Comparison of ENCODE assay signal across 8 cellular contexts in genomic region chr6:68638225-68638900, GRCh38. TPM values are rescaled to one million over a fixed set of nuclear protein-coding genes. Genes with fewer than 3 reads are reported as not detected.
DNase-seq lines count a peak whose midpoint lies in the region; ATAC-seq and TF ChIP-seq lines count a peak whose summit lies in the region.

No MANE protein-coding gene starts in this region.

- H3K79me2 ChIP-seq in Loucy (ENCODE audit: insufficient read depth, low read length), result no peaks in the 10 kb centered on the region

- DNase-seq in NCI-H2081 (lab: John Stamatoyannopoulos, UW) (peak; percentile 18 to 22), NCI-H2081 treated with DMSO at 0.1 percent for 48 hours (lab: John Stamatoyannopoulos, UW) (no peak), adipocyte (ENCODE audit: low read depth) (peak; percentile 71), right cardiac atrium (peak in 2 of 3 donors; percentile 26 to 63), tibial nerve (ENCODE audit: low spot score in 2 of 2) (peak in 1 of 2 donors; percentile 50)

- H3K27ac ChIP-seq in right cardiac atrium (ENCODE audit: low read length) (no peak overlapping the region), tibial nerve (peak overlapping the region in 2 of 4 donors; percentile 16 to 92)

- TF ChIP-seq CTCF in Loucy (conservative IDR thresholded peaks at IDR 0.05; ENCODE audit: low read length), result peak; percentile 84
- peak; percentile 66 to 84 (median 74) for TF ChIP-seq CTCF in tibial nerve (IDR thresholded peaks at IDR 0.05)

- H3K4me3 ChIP-seq in Loucy (ENCODE audit: low read length, poor library complexity, severe bottlenecking) (no peak overlapping the region), adipocyte (ENCODE audit: low read length) (no peak overlapping the region), right cardiac atrium (ENCODE audit: low read length) (no peak overlapping the region), tibial nerve (peak overlapping the region in 1 of 4 donors; percentile 77)

- H3K9me3 ChIP-seq in Loucy (ENCODE audit: insufficient read depth, low read depth, low read length) (no peaks in the 10 kb centered on the region), adipocyte (ENCODE audit: control insufficient read depth, low read length) (no peaks in the 10 kb centered on the region), right cardiac atrium (ENCODE audit: control insufficient read depth, low read length) (no peaks in the 10 kb centered on the region), tibial nerve (no peaks in the 10 kb centered on the region)

- no peak overlapping the region for H2AFZ ChIP-seq in Loucy (ENCODE audit: low read length)

- no peaks in the 10 kb centered on the region for H3K9me2 ChIP-seq in Loucy (replicated peaks; ENCODE audit: low read depth, low read length)

- no peaks in the 10 kb centered on the region for H3K27me3 ChIP-seq in Loucy (ENCODE audit: insufficient read depth, low read length, poor library complexity, severe bottlenecking)
- H3K27me3 ChIP-seq in adipocyte (replicated peaks; ENCODE audit: control insufficient read depth, insufficient read depth, low read length), result peaks cover 47% of the 10 kb centered on the region
- H3K27me3 ChIP-seq in right cardiac atrium (ENCODE audit: control insufficient read depth, insufficient read depth), result no peaks in the 10 kb centered on the region
- H3K27me3 ChIP-seq in tibial nerve, result no peaks in the 10 kb centered on the region

- H4K20me1 ChIP-seq in Loucy (ENCODE audit: insufficient read depth, low read length, poor library complexity, severe bottlenecking), result no peaks in the 10 kb centered on the region

- TF ChIP-seq POLR2A in tibial nerve (IDR thresholded peaks at IDR 0.05) (no peak), GM18505 (IDR thresholded peaks at IDR 0.05; ENCODE audit: borderline replicate concordance, extremely low read depth, insufficient read depth, insufficient read length) (no peak)

- 25% methylated on average over 11 of the region's 11 CpGs for WGBS in right cardiac atrium
- WGBS in tibial nerve, 2 donors, result 24% methylated on average over 11 of the region's 11 CpGs

- H3K4me2 ChIP-seq in Loucy (ENCODE audit: low read depth, low read length, poor library complexity, severe bottlenecking), result no peak overlapping the region

- no peaks in the 10 kb centered on the region for H3K4me1 ChIP-seq in Loucy (ENCODE audit: insufficient read depth, low read length, poor library complexity, severe bottlenecking)
- peaks cover 23% of the 10 kb centered on the region for H3K4me1 ChIP-seq in adipocyte (ENCODE audit: control insufficient read depth, insufficient read depth, low read length)
- no peaks in the 10 kb centered on the region for H3K4me1 ChIP-seq in right cardiac atrium (ENCODE audit: control insufficient read depth, insufficient read depth, low read length)
- H3K4me1 ChIP-seq in tibial nerve, result peaks cover 0 to 18% (median 0%) of the 10 kb centered on the region in 4 donors

- no peak for TF ChIP-seq EP300 in tibial nerve (IDR thresholded peaks at IDR 0.05)

- intact Hi-C loops in right cardiac atrium (cut with DNase I), result loop anchor here in 3 of 4 donors (5.0 to 10.0 kb wide), 2 partner anchors 139 to 326 kb away; no protein-coding TSS in a partner anchor

- H3K36me3 ChIP-seq in Loucy (ENCODE audit: insufficient read depth, low read length) (no peaks in the 10 kb centered on the region), adipocyte (ENCODE audit: control insufficient read depth, insufficient read depth, low read length, severe bottlenecking) (no peaks in the 10 kb centered on the region), tibial nerve (no peaks in the 10 kb centered on the region)

- H3F3A ChIP-seq in Loucy (ENCODE audit: low read depth), result no peaks in the 10 kb centered on the region

- ATAC-seq in right cardiac atrium (no peak), HG02870 (IDR thresholded peaks at IDR 0.05; ENCODE audit: unreplicated experiment) (no peak), GM18505 (IDR thresholded peaks at IDR 0.05; ENCODE audit: unreplicated experiment) (no peak)

- H3K9ac ChIP-seq in Loucy (ENCODE audit: low read depth, low read length, poor library complexity, severe bottlenecking) (no peak overlapping the region), adipocyte (ENCODE audit: low read length) (no peak overlapping the region)

RNA-seq across cellular contexts. Expression of gene ADGRB3, which starts 3.3 kb away (rescaled TPM):
- total RNA-seq in right cardiac atrium (1 to 10 TPM; 1.5 to 2.6 (median 1.5) TPM), tibial nerve (10 to 100 TPM in 2 of 4 donors, 1 to 10 TPM in 2; 9.0 to 17.9 (median 11.4) TPM)
- polyA plus RNA-seq in right cardiac atrium, result 0.88 TPM
